1 cellular context compared by ENCODE assay signal in genomic region chr17:27091043-27091497, GRCh38.
TF ChIP-seq lines count a peak whose summit lies in the region.

No MANE protein-coding gene starts in this region.

TF ChIP-seq in K562, 482 proteins besides CTCF, POLR2A, EP300 and RAD21 (continued from another document and continues in another):
- TF ChIP-seq, protein P1, sequence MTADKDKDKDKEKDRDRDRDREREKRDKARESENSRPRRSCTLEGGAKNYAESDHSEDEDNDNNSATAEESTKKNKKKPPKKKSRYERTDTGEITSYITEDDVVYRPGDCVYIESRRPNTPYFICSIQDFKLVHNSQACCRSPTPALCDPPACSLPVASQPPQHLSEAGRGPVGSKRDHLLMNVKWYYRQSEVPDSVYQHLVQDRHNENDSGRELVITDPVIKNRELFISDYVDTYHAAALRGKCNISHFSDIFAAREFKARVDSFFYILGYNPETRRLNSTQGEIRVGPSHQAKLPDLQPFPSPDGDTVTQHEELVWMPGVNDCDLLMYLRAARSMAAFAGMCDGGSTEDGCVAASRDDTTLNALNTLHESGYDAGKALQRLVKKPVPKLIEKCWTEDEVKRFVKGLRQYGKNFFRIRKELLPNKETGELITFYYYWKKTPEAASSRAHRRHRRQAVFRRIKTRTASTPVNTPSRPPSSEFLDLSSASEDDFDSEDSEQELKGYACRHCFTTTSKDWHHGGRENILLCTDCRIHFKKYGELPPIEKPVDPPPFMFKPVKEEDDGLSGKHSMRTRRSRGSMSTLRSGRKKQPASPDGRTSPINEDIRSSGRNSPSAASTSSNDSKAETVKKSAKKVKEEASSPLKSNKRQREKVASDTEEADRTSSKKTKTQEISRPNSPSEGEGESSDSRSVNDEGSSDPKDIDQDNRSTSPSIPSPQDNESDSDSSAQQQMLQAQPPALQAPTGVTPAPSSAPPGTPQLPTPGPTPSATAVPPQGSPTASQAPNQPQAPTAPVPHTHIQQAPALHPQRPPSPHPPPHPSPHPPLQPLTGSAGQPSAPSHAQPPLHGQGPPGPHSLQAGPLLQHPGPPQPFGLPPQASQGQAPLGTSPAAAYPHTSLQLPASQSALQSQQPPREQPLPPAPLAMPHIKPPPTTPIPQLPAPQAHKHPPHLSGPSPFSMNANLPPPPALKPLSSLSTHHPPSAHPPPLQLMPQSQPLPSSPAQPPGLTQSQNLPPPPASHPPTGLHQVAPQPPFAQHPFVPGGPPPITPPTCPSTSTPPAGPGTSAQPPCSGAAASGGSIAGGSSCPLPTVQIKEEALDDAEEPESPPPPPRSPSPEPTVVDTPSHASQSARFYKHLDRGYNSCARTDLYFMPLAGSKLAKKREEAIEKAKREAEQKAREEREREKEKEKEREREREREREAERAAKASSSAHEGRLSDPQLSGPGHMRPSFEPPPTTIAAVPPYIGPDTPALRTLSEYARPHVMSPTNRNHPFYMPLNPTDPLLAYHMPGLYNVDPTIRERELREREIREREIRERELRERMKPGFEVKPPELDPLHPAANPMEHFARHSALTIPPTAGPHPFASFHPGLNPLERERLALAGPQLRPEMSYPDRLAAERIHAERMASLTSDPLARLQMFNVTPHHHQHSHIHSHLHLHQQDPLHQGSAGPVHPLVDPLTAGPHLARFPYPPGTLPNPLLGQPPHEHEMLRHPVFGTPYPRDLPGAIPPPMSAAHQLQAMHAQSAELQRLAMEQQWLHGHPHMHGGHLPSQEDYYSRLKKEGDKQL (CRISPR knock-in tag; IDR thresholded peaks at IDR 0.05; ENCODE audit: borderline replicate concordance), result peak; percentile 22; the same call in 1 of the 2 replicates
- TF ChIP-seq HDAC1 (IDR thresholded peaks at IDR 0.05) (peak in 1 of 2 experiments; percentile 38; a peak in 1 of 4 replicates), IFI16 (CRISPR knock-in tag; IDR thresholded peaks at IDR 0.05) (no peak), ZBTB43 (CRISPR knock-in tag; IDR thresholded peaks at IDR 0.05) (peak; percentile 48; the same call in 1 of the 2 replicates), RBM15 (IDR thresholded peaks at IDR 0.05; ENCODE audit: insufficient read depth, low read length) (no peak), FOXP4 (CRISPR knock-in tag; IDR thresholded peaks at IDR 0.05; ENCODE audit: borderline replicate concordance) (no peak; the same call in 1 of the 2 replicates), ZNF740 (CRISPR knock-in tag; IDR thresholded peaks at IDR 0.05) (peak; percentile 39; the same call in 1 of the 2 replicates), ZNF740 (tag; IDR thresholded peaks at IDR 0.05) (no peak), TOE1 (IDR thresholded peaks at IDR 0.05; ENCODE audit: borderline replicate concordance) (no peak), TOE1 (CRISPR knock-in tag; IDR thresholded peaks at IDR 0.05; ENCODE audit: borderline replicate concordance, low read depth) (peak; percentile 96), ZNF644 (tag; IDR thresholded peaks at IDR 0.05; ENCODE audit: low read depth) (no peak), ZNF445 (CRISPR knock-in tag; IDR thresholded peaks at IDR 0.05; ENCODE audit: low read depth) (no peak), TAF7 (tag; IDR thresholded peaks at IDR 0.05) (no peak), TRIM25 (IDR thresholded peaks at IDR 0.05; ENCODE audit: borderline replicate concordance) (no peak), SNRNP70 (optimal IDR thresholded peaks at IDR 0.05; ENCODE audit: low read depth, low read length) (peak; percentile 86), TAF1 (IDR thresholded peaks at IDR 0.05; ENCODE audit: control insufficient read depth, extremely low read depth, insufficient read depth, low read length, severe bottlenecking) (no peak), RBFOX2 (IDR thresholded peaks at IDR 0.05; ENCODE audit: low read depth, low read length) (peak; percentile 84), SRSF3 (IDR thresholded peaks at IDR 0.05; ENCODE audit: insufficient read depth, low read length) (no peak), SRSF1 (IDR thresholded peaks at IDR 0.05; ENCODE audit: low read depth, low read length) (no peak), HMG20B (CRISPR knock-in tag; IDR thresholded peaks at IDR 0.05) (no peak), ATF1 (CRISPR knock-in tag; IDR thresholded peaks at IDR 0.05) (no peak), ATF1 (tag; IDR thresholded peaks at IDR 0.05) (no peak), RBBP5 (IDR thresholded peaks at IDR 0.05; ENCODE audit: borderline replicate concordance, insufficient read depth, low read length, poor library complexity, severe bottlenecking) (no peak), BRD9 (IDR thresholded peaks at IDR 0.05; ENCODE audit: low read depth, partially characterized antibody) (no peak), ZNF121 (CRISPR knock-in tag; conservative IDR thresholded peaks at IDR 0.05) (no peak), KAT7 (CRISPR knock-in tag; IDR thresholded peaks at IDR 0.05; ENCODE audit: borderline replicate concordance) (peak; percentile 82; the same call in 1 of the 2 replicates), JUND (IDR thresholded peaks at IDR 0.05; ENCODE audit: borderline replicate concordance, low read depth, low read length) (no peak), JUND (tag; IDR thresholded peaks at IDR 0.05; ENCODE audit: borderline replicate concordance, low read depth, low read length) (no peak), MAX (CRISPR knock-in tag; IDR thresholded peaks at IDR 0.05) (0 out of 2 replicates have a peak, but pooled peaks have one; percentile 30), PURB (CRISPR knock-in tag; IDR thresholded peaks at IDR 0.05; ENCODE audit: low read depth) (no peak), SIRT6 (IDR thresholded peaks at IDR 0.05; ENCODE audit: low read depth, low read length) (no peak)
- TF ChIP-seq, protein P2, sequence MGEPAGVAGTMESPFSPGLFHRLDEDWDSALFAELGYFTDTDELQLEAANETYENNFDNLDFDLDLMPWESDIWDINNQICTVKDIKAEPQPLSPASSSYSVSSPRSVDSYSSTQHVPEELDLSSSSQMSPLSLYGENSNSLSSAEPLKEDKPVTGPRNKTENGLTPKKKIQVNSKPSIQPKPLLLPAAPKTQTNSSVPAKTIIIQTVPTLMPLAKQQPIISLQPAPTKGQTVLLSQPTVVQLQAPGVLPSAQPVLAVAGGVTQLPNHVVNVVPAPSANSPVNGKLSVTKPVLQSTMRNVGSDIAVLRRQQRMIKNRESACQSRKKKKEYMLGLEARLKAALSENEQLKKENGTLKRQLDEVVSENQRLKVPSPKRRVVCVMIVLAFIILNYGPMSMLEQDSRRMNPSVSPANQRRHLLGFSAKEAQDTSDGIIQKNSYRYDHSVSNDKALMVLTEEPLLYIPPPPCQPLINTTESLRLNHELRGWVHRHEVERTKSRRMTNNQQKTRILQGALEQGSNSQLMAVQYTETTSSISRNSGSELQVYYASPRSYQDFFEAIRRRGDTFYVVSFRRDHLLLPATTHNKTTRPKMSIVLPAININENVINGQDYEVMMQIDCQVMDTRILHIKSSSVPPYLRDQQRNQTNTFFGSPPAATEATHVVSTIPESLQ (CRISPR knock-in tag; IDR thresholded peaks at IDR 0.05), result no peak
- TF ChIP-seq, protein P3, sequence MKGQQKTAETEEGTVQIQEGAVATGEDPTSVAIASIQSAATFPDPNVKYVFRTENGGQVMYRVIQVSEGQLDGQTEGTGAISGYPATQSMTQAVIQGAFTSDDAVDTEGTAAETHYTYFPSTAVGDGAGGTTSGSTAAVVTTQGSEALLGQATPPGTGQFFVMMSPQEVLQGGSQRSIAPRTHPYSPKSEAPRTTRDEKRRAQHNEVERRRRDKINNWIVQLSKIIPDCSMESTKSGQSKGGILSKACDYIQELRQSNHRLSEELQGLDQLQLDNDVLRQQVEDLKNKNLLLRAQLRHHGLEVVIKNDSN (CRISPR knock-in tag; IDR thresholded peaks at IDR 0.05), result no peak
- TF ChIP-seq, protein P4, sequence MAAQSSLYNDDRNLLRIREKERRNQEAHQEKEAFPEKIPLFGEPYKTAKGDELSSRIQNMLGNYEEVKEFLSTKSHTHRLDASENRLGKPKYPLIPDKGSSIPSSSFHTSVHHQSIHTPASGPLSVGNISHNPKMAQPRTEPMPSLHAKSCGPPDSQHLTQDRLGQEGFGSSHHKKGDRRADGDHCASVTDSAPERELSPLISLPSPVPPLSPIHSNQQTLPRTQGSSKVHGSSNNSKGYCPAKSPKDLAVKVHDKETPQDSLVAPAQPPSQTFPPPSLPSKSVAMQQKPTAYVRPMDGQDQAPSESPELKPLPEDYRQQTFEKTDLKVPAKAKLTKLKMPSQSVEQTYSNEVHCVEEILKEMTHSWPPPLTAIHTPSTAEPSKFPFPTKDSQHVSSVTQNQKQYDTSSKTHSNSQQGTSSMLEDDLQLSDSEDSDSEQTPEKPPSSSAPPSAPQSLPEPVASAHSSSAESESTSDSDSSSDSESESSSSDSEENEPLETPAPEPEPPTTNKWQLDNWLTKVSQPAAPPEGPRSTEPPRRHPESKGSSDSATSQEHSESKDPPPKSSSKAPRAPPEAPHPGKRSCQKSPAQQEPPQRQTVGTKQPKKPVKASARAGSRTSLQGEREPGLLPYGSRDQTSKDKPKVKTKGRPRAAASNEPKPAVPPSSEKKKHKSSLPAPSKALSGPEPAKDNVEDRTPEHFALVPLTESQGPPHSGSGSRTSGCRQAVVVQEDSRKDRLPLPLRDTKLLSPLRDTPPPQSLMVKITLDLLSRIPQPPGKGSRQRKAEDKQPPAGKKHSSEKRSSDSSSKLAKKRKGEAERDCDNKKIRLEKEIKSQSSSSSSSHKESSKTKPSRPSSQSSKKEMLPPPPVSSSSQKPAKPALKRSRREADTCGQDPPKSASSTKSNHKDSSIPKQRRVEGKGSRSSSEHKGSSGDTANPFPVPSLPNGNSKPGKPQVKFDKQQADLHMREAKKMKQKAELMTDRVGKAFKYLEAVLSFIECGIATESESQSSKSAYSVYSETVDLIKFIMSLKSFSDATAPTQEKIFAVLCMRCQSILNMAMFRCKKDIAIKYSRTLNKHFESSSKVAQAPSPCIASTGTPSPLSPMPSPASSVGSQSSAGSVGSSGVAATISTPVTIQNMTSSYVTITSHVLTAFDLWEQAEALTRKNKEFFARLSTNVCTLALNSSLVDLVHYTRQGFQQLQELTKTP (IDR thresholded peaks at IDR 0.05; ENCODE audit: low read depth in 1 of 2, partially characterized antibody in 2 of 2), result no peak
- TF ChIP-seq, protein P5, sequence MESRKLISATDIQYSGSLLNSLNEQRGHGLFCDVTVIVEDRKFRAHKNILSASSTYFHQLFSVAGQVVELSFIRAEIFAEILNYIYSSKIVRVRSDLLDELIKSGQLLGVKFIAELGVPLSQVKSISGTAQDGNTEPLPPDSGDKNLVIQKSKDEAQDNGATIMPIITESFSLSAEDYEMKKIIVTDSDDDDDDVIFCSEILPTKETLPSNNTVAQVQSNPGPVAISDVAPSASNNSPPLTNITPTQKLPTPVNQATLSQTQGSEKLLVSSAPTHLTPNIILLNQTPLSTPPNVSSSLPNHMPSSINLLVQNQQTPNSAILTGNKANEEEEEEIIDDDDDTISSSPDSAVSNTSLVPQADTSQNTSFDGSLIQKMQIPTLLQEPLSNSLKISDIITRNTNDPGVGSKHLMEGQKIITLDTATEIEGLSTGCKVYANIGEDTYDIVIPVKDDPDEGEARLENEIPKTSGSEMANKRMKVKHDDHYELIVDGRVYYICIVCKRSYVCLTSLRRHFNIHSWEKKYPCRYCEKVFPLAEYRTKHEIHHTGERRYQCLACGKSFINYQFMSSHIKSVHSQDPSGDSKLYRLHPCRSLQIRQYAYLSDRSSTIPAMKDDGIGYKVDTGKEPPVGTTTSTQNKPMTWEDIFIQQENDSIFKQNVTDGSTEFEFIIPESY (CRISPR knock-in tag; IDR thresholded peaks at IDR 0.05), result peak; percentile 34; the same call in 1 of the 2 replicates
